In the genomic region with DNA sequence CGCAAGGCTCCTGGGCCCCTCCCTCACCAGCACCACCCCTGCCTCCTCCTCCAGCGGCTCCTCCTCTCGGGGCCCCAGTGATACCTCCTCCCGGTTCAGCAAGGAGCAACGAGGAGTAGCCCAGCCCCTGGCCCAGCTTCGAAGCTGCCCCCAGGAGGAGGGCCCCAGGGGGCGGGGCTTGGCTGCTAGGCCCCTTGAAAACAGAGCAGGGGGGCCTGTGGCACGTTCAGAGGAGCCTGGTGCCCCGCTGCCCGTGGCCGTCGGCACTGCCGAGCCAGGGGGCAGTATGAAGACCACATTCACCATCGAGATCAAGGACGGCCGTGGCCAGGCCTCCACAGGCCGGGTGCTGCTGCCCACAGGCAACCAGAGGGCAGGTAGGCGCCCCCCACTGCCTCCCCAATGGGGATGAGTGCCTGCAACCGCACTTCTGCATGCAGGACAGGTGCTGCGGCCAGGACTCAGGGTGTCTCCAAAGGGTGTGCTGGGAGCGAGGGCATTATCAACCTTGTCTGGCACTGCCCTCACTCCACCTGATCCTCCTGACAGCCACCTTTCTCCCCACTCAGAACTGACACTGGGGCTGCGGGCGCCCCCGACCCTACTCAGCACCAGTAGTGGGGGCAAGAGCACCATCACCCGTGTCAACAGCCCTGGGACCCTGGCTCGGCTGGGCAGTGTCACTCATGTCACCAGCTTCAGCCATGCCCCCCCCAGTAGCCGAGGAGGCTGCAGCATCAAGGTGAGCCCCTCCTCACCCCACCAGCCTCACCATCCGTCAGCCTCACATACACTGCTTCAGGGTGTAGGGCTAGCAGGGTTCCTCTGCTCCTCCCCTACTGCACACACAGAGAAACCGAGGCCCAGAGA, we compare ENCODE assay signal across 25 cellular contexts. TPM values are rescaled to one million over a fixed set of nuclear protein-coding genes. Genes with fewer than 3 reads are reported as not detected.
DNase-seq lines count a peak whose midpoint lies in the region; ATAC-seq and TF ChIP-seq lines count a peak whose summit lies in the region.
"Had no signal": no experiment of that assay in that cellular context is flagged by ENCODE, and none has a peak within 500 bp of the region (broad histone marks: within the 10 kb centered on the region; RNA-seq: fewer than 3 reads in every experiment).

No MANE protein-coding gene starts in this region.

- H3K9me3 ChIP-seq in WERI-Rb-1 (ENCODE audit: severe bottlenecking) (no peaks in the 10 kb centered on the region), hepatocyte (ENCODE audit: low read depth) (no peaks in the 10 kb centered on the region), tibial artery (no peaks in the 10 kb centered on the region)
- H3K9me3 ChIP-seq: heart left ventricle had no signal

- H3K4me1 ChIP-seq in hepatocyte (ENCODE audit: insufficient read depth): no peaks in the 10 kb centered on the region
- peaks cover 0 to 99% (median 94%) of the 10 kb centered on the region in 4 donors for H3K4me1 ChIP-seq in tibial artery

- DNase-seq in GM13977 (ENCODE audit: low spot score): peak; percentile 14
- DNase-seq in WERI-Rb-1: no peak
- peak; percentile 4 for DNase-seq in hepatocyte (ENCODE audit: low spot score)
- DNase-seq in tibial artery: peak in 1 of 2 donors; percentile 83
- no peak for DNase-seq in G401 (ENCODE audit: low spot score)
- DNase-seq: activated CD4-positive, alpha-beta T cell treated with anti-CD3 and anti-CD28 coated beads, Interleukin-2, amount 50 U/mL, for 48 hours; activated naive CD4-positive, alpha-beta T cell; activated T-cell treated with anti-CD3 and anti-CD28 coated beads for 4 hours; amygdala; CD4-positive, alpha-beta memory T cell; central memory CD4-positive, alpha-beta T cell; DMS53; effector memory CD8-positive, alpha-beta T cell; naive thymus-derived CD4-positive, alpha-beta T cell; NCI-H1417 treated with DMSO at 0.1 percent for 48 hours; NCI-H526 treated with DMSO at 0.1 percent for 48 hours; SHP77; small intestine; stimulated activated CD4-positive, alpha-beta T cell treated with anti-CD3 and anti-CD28 coated beads, Interleukin-4, amount 100 ng/mL, for 24 hours had no signal

- ATAC-seq in HG03280 (IDR thresholded peaks at IDR 0.05; ENCODE audit: unreplicated experiment) (no peak), HG03571 (IDR thresholded peaks at IDR 0.05; ENCODE audit: unreplicated experiment) (no peak)
- ATAC-seq: effector memory CD8-positive, alpha-beta T cell; heart left ventricle; naive thymus-derived CD4-positive, alpha-beta T cell had no signal

- peaks cover 3% of the 10 kb centered on the region for H4K20me1 ChIP-seq in hepatocyte (ENCODE audit: insufficient read depth, poor library complexity, severe bottlenecking)

- H3K4me2 ChIP-seq in hepatocyte: no peak overlapping the region

- no peaks in the 10 kb centered on the region for H3K9me2 ChIP-seq in hepatocyte (replicated peaks; ENCODE audit: insufficient read depth)

- intact Hi-C loops in tibial artery (cut with DNase I; ENCODE audit: low total_unique reads): loop anchor here (2.0 kb wide), 1 partner anchor 15 kb away; a partner anchor contains a TSS

- H3K79me2 ChIP-seq in hepatocyte: peaks cover 3% of the 10 kb centered on the region

- H3K36me3 ChIP-seq in WERI-Rb-1 (peaks cover 44% of the 10 kb centered on the region), hepatocyte (replicated peaks; ENCODE audit: insufficient read depth, low read depth) (no peaks in the 10 kb centered on the region), tibial artery (peaks cover 88 to 99% (median 98%) of the 10 kb centered on the region in 3 donors)

- no peaks in the 10 kb centered on the region for H3K27me3 ChIP-seq in WERI-Rb-1 (ENCODE audit: insufficient read depth, low read depth, severe bottlenecking)
- no peaks in the 10 kb centered on the region for H3K27me3 ChIP-seq in hepatocyte
- no peaks in the 10 kb centered on the region for H3K27me3 ChIP-seq in tibial artery
- H3K27me3 ChIP-seq: heart left ventricle had no signal

- H3K4me3 ChIP-seq in WERI-Rb-1 (ENCODE audit: low read depth, low read length) (no peak overlapping the region), hepatocyte (no peak overlapping the region), tibial artery (peak overlapping the region; percentile 2 to 9)
- H3K4me3 ChIP-seq: heart left ventricle had no signal

- H2AFZ ChIP-seq in hepatocyte: no peak overlapping the region

- in situ Hi-C loops in GM13977 (cut with MboI; ENCODE audit: low pct_unique_long_range_greater_than_20kb, low sequenced_read_pairs, unreplicated experiment) (no loop called here), G401 (cut with HindIII; ENCODE audit: low sequenced_read_pairs) (no loop called here)

- peak overlapping the region; percentile 89 for H3K27ac ChIP-seq in WERI-Rb-1
- H3K27ac ChIP-seq in hepatocyte: no peak overlapping the region
- peak overlapping the region; percentile 99 to 100 for H3K27ac ChIP-seq in tibial artery
- H3K27ac ChIP-seq: VCaP had no signal

- TF ChIP-seq CTCF in GM13977 (IDR thresholded peaks at IDR 0.05; ENCODE audit: extremely low read depth, insufficient read depth, missing control alignments) (no peak), WERI-Rb-1 (IDR thresholded peaks at IDR 0.05; ENCODE audit: low read depth, low read length) (no peak), hepatocyte (IDR thresholded peaks at IDR 0.05; ENCODE audit: poor library complexity) (no peak), tibial artery (IDR thresholded peaks at IDR 0.05) (no peak)

- WGBS in hepatocyte (ENCODE audit: low lambda C conversion rate, missing lambda C conversion rate): 90% methylated on average over 28 of the region's 29 CpGs

RNA-seq across cellular contexts. Expression of a gene that starts 10.2 kb away (rescaled TPM):
- 43.0 and 64.7 TPM in 2 replicates for total RNA-seq in hepatocyte
- 88.7 and 112 TPM in 2 replicates for polyA plus RNA-seq in hepatocyte
- 27.9 and 38.9 TPM in 2 replicates for total RNA-seq in G401 (2014; rRNA removed; shearing (Covaris generic))

RNA-seq across cellular contexts. Expression of a gene that starts 16.0 kb away (rescaled TPM):
- 130 and 156 TPM in 2 replicates for total RNA-seq in hepatocyte
- polyA plus RNA-seq in hepatocyte: 240 and 307 TPM in 2 replicates
- total RNA-seq in G401 (2014; rRNA removed; shearing (Covaris generic)): 55.1 and 115 TPM in 2 replicates

RNA-seq across cellular contexts. Expression of a gene that starts 31.4 kb away (rescaled TPM):
- 3.4 and 3.5 TPM in 2 replicates for total RNA-seq in hepatocyte
- polyA plus RNA-seq in hepatocyte: 5.6 and 6.1 TPM in 2 replicates
- 0.74 and 3.0 TPM in 2 replicates for total RNA-seq in G401 (2014; rRNA removed; shearing (Covaris generic))
- total RNA-seq: T-helper 1 cell treated with Interleukin-12 subunit alpha and Interleukin-12 subunit beta and Interleukin-4 antibody, amounts not matched to agents 30 ng/mL and 1 ng/mL, for 36 hours had no signal
- polyA plus RNA-seq: CD4-positive, alpha-beta memory T cell; naive thymus-derived CD4-positive, alpha-beta T cell had no signal

RNA-seq across cellular contexts. Expression of a gene that starts 49.0 kb away (rescaled TPM):
- 0.04 and 0.10 TPM in 2 replicates for total RNA-seq in hepatocyte
- polyA plus RNA-seq in hepatocyte: 0.33 and 0.52 TPM in 2 replicates
- 4.4 and 4.9 TPM in 2 replicates for total RNA-seq in G401 (2014; rRNA removed; shearing (Covaris generic))
- total RNA-seq: CD4-positive, alpha-beta memory T cell; heart left ventricle; lung microvascular endothelial cell; naive thymus-derived CD4-positive, alpha-beta T cell; T-helper 1 cell treated with Interleukin-12 subunit alpha and Interleukin-12 subunit beta and Interleukin-4 antibody, amounts not matched to agents 30 ng/mL and 1 ng/mL, for 36 hours had no signal
- polyA plus RNA-seq: CD4-positive, alpha-beta memory T cell; heart left ventricle; naive thymus-derived CD4-positive, alpha-beta T cell had no signal

Comparison
In these comparisons a context has a peak if more than half of its experiments do, and no peak if none do; other contexts are left out.
1. DNase-seq: peak in GM13977 (single experiment) and hepatocyte (single experiment); none in WERI-Rb-1 (single experiment) and G401 (single experiment).
2. H3K4me3 ChIP-seq: peak in tibial artery (2 of 2); none in WERI-Rb-1 (single experiment) and hepatocyte (single experiment).